In genomic region chr9:8391566-8391965, GRCh38 we compare ENCODE assay signal across 25 cellular contexts.
DNase-seq lines count a peak whose midpoint lies in the region; ATAC-seq and TF ChIP-seq lines count a peak whose summit lies in the region.
"Had no signal": no experiment of that assay in that cellular context is flagged by ENCODE, and none has a peak within 500 bp of the region (broad histone marks: within the 10 kb centered on the region; RNA-seq: fewer than 3 reads in every experiment).

No MANE protein-coding gene starts in this region.

- intact Hi-C loops in ovary (cut with DNase I) (no loop called here), lower leg skin (cut with DNase I; ENCODE audit: low total_unique reads) (no loop called here), spleen (cut with DNase I; ENCODE audit: low total_unique reads) (no loop called here)

- no peak overlapping the region for H3K27ac ChIP-seq in ovary
- no peak overlapping the region for H3K27ac ChIP-seq in spleen
- H3K27ac ChIP-seq: 22Rv1, A549, BLaER1 had no signal

- H3K36me3 ChIP-seq in ovary (no peaks in the 10 kb centered on the region), spleen (no peaks in the 10 kb centered on the region)
- H3K36me3 ChIP-seq: BE2C, BLaER1 had no signal

- TF ChIP-seq CTCF in astrocyte of the spinal cord (IDR thresholded peaks at IDR 0.05; ENCODE audit: low read depth, low read length) = no peak
- TF ChIP-seq CTCF in ovary (IDR thresholded peaks at IDR 0.05) = no peak
- TF ChIP-seq CTCF in lower leg skin (IDR thresholded peaks at IDR 0.05) = no peak
- no peak for TF ChIP-seq CTCF in spleen (IDR thresholded peaks at IDR 0.05 in 8 of 11, conservative IDR thresholded peaks at IDR 0.05 in 3 of 11)

- ATAC-seq in HG03442 (IDR thresholded peaks at IDR 0.05; ENCODE audit: unreplicated experiment) = no peak
- ATAC-seq: A549, GM12878 had no signal

- in situ Hi-C loops in astrocyte of the spinal cord (cut with HindIII; ENCODE audit: low sequenced_read_pairs) = no loop called here

- TF ChIP-seq POLR2A in ovary (IDR thresholded peaks at IDR 0.05) (no peak), lower leg skin (IDR thresholded peaks at IDR 0.05) (no peak), spleen (IDR thresholded peaks at IDR 0.05) (no peak)

- no peaks in the 10 kb centered on the region for H3K27me3 ChIP-seq in ovary
- no peaks in the 10 kb centered on the region for H3K27me3 ChIP-seq in spleen (replicated peaks in 1 of 7)
- H3K27me3 ChIP-seq: BE2C, BLaER1 had no signal

- DNase-seq in HT1080 (ENCODE audit: low read depth) = peak; percentile 24
- peak; percentile 6 for DNase-seq in astrocyte of the spinal cord (ENCODE audit: low read depth, low spot score)
- DNase-seq in fibroblast of peridontal ligament (ENCODE audit: extremely low read depth) = peak; percentile 45
- peak in 3 of 5 donors; percentile 13 to 31 (median 24) for DNase-seq in ovary
- no peak for DNase-seq in lower leg skin (ENCODE audit: low spot score in 2 of 2)
- DNase-seq in AG20443 (ENCODE audit: low spot score) = no peak
- no peak for DNase-seq in spleen
- DNase-seq: BE2C; C1 segment of cervical spinal cord; CD4-positive, alpha-beta memory T cell; CD4-positive, CD25-positive, alpha-beta regulatory T cell; CD8-positive, alpha-beta memory T cell; COR-L47; DMS 273 treated with DMSO at 0.1 percent for 48 hours; DMS153; DMS53; DMS79; DND-41; EL; GDM1 had no signal

- TF ChIP-seq EP300 in ovary (IDR thresholded peaks at IDR 0.05) = no peak

- H3K4me3 ChIP-seq in astrocyte of the spinal cord (ENCODE audit: low read depth, low read length) (no peak overlapping the region), ovary (no peak overlapping the region), lower leg skin (ENCODE audit: low read depth, poor library complexity, severe bottlenecking) (no peak overlapping the region), spleen (no peak overlapping the region)
- H3K4me3 ChIP-seq: A549, BLaER1, GM12878 had no signal

- H3K9me3 ChIP-seq in ovary = no peaks in the 10 kb centered on the region
- no peaks in the 10 kb centered on the region for H3K9me3 ChIP-seq in spleen
- H3K9me3 ChIP-seq: A549, BE2C, BLaER1 had no signal

- H3K4me1 ChIP-seq in ovary (ENCODE audit: insufficient read depth) (peaks cover 5% of the 10 kb centered on the region), spleen (no peaks in the 10 kb centered on the region)
- H3K4me1 ChIP-seq: A549, BE2C, BLaER1 had no signal

Comparison
In these comparisons a context has a peak if more than half of its experiments do, and no peak if none do; other contexts are left out.
1. DNase-seq: peak in HT1080 (single experiment), astrocyte of the spinal cord (single experiment), fibroblast of peridontal ligament (single experiment) and ovary (3 of 5); none in lower leg skin (0 of 2), AG20443 (single experiment) and spleen (single experiment).